In the genomic region with DNA sequence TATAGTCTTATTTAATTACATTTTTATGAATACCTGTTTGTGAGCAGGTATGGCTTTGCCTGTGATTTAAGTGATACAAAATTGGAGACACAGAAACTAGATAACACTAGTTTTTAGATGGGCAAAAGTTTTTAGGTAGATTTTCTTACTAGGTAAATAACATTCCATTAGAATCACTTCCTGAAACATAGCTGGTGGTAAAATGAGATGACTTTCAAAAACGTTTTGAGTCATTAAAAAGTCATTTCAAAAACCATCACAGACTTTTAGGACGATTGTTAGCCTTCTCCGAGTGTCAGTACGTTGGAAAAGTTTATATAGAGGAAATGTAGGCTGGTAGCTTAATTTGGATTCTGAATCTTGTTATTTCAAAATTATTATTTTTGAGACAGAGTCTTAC, we compare ENCODE assay signal across 8 cellular contexts. TPM values are rescaled to one million over a fixed set of nuclear protein-coding genes. Genes with fewer than 3 reads are reported as not detected.
A peak's percentile ranks its signal among the peaks of the same experiment; 100 is the strongest.
DNase-seq lines count a peak whose midpoint lies in the region; ATAC-seq, FAIRE-seq and TF ChIP-seq lines count a peak whose summit lies in the region.

No MANE protein-coding gene starts in this region.

- H3K27ac Mint-ChIP-seq in H9, result no peak overlapping the region
- H3K27ac Mint-ChIP-seq in astrocyte (ENCODE audit: unreplicated experiment), result no peak overlapping the region

- CTCF ChIA-PET in A549 (lab: Yijun Ruan, JAX), result interaction anchor here (0.6 to 0.9 kb wide), 3 partner anchors 11 to 367 kb away, joined by 3 to 5 read pairs (median 3); a partner anchor contains a TSS

- peak overlapping the region; percentile 91 for H3K4me2 ChIP-seq in A549
- peak overlapping the region; percentile 63 for H3K4me2 ChIP-seq in H9 (ENCODE audit: insufficient read depth, insufficient read length, low read length)
- peak overlapping the region; percentile 99 for H3K4me2 ChIP-seq in astrocyte (ENCODE audit: low read length)

- H2BK5ac ChIP-seq in H9 (ENCODE audit: insufficient read length, low read length), result no peak overlapping the region

- H3K27ac ChIP-seq in A549, result no peak overlapping the region
- H3K27ac ChIP-seq in H9 (ENCODE audit: insufficient read length, low read depth, low read length), result no peak overlapping the region
- H3K27ac ChIP-seq in astrocyte (ENCODE audit: low read depth, low read length), result no peak overlapping the region
- no peak overlapping the region for H3K27ac ChIP-seq in mucosa of rectum (ENCODE audit: low read depth in 2 of 2, low read length in 2 of 2)

- no peak overlapping the region for H2BK12ac ChIP-seq in H9 (ENCODE audit: insufficient read length, low read depth, low read length)

- H2BK120ac ChIP-seq in H9 (ENCODE audit: low read depth, low read length, poor library complexity, severe bottlenecking), result no peak overlapping the region

- H3K9me3 Mint-ChIP-seq in H9 (peaks cover 7 to 8% of the 10 kb centered on the region in 2 experiments; a peak in 2 of 5 replicates), astrocyte (ENCODE audit: unreplicated experiment) (no peaks in the 10 kb centered on the region)

- TF ChIP-seq CTCF in A549 (IDR thresholded peaks at IDR 0.05), result no peak
- no peak for TF ChIP-seq CTCF in H9 (conservative IDR thresholded peaks at IDR 0.05)
- no peak for TF ChIP-seq CTCF in astrocyte (IDR thresholded peaks at IDR 0.05; ENCODE audit: insufficient read depth, low read depth, low read length)

- no peaks in the 10 kb centered on the region for H3K79me1 ChIP-seq in H9 (ENCODE audit: insufficient read depth, low read depth, low read length, poor library complexity, severe bottlenecking)

- peaks cover 6% of the 10 kb centered on the region for H3K23me2 ChIP-seq in H9 (ENCODE audit: insufficient read length, low read depth, low read length, poor library complexity, severe bottlenecking)

- H3K18ac ChIP-seq in H9 (ENCODE audit: insufficient read length, low read depth, low read length), result no peak overlapping the region

- no peaks in the 10 kb centered on the region for H4K20me1 ChIP-seq in H9 (ENCODE audit: control insufficient read depth, insufficient read depth, insufficient read length)
- H4K20me1 ChIP-seq in astrocyte (ENCODE audit: insufficient read depth, low read length), result peaks cover 21% of the 10 kb centered on the region

- no peak overlapping the region for H2AFZ ChIP-seq in H9 (ENCODE audit: low read length)
- H2AFZ ChIP-seq in astrocyte (ENCODE audit: low read depth, low read length), result no peak overlapping the region

- TF ChIP-seq RAD21 in A549 (conservative IDR thresholded peaks at IDR 0.05 in 1 of 2, IDR thresholded peaks at IDR 0.05 in 1 of 2), result no peak

- POLR2A ChIA-PET in A549 (lab: Yijun Ruan, JAX), result interaction anchor here (0.6 kb wide), 1 partner anchor 26 kb away, joined by 3 read pairs; no protein-coding TSS in a partner anchor

- H3K36me3 ChIP-seq in astrocyte (ENCODE audit: insufficient read depth, low read length) (no peaks in the 10 kb centered on the region), mucosa of rectum (ENCODE audit: control insufficient read depth in 2 of 2, insufficient read depth in 2 of 2, low read length in 2 of 2) (no peaks in the 10 kb centered on the region)

- H3K36me3 Mint-ChIP-seq in H9 (ENCODE audit: insufficient read depth in 1 of 3, low read depth in 3 of 3) (peaks cover 0 to 6% (median 0%) of the 10 kb centered on the region in 3 experiments; a peak in 3 of 7 replicates), astrocyte (ENCODE audit: low read depth, unreplicated experiment) (no peaks in the 10 kb centered on the region)

- peak overlapping the region; percentile 74 for H3K4me3 ChIP-seq in A549
- H3K4me3 ChIP-seq in astrocyte (ENCODE audit: insufficient read depth, low read depth, low read length), result peak overlapping the region; percentile 90
- H3K4me3 ChIP-seq in mucosa of rectum (ENCODE audit: low read length in 2 of 2), result peak overlapping the region; percentile 70 to 85

- H3K56ac ChIP-seq in H9 (ENCODE audit: insufficient read length, low read depth, low read length), result no peak overlapping the region

- ATAC-seq in A549 (no peak), HG02623 (IDR thresholded peaks at IDR 0.05; ENCODE audit: unreplicated experiment) (no peak), GM19324 (IDR thresholded peaks at IDR 0.05; ENCODE audit: low FRiP score, unreplicated experiment) (no peak)

- H3K4me1 ChIP-seq in A549 (peaks cover 10% of the 10 kb centered on the region; the same call in 2 of the 3 replicates), H9 (ENCODE audit: insufficient read depth, low read length) (peaks cover 17% of the 10 kb centered on the region), astrocyte (ENCODE audit: insufficient read depth, low read length) (peaks cover 23% of the 10 kb centered on the region), mucosa of rectum (ENCODE audit: control insufficient read depth in 2 of 2, insufficient read depth in 2 of 2, low read length in 2 of 2) (peaks cover 16 to 23% of the 10 kb centered on the region in 2 donors)

- H3K79me2 ChIP-seq in H9 (ENCODE audit: insufficient read depth, low read length) (peaks cover 3% of the 10 kb centered on the region; the same call in 1 of the 2 replicates), astrocyte (ENCODE audit: insufficient read depth, low read length) (peaks cover 50% of the 10 kb centered on the region)

- no peak overlapping the region for H4K91ac ChIP-seq in H9 (ENCODE audit: insufficient read length, low read depth, low read length)

- no peak overlapping the region for H3K23ac ChIP-seq in H9 (ENCODE audit: insufficient read length, low read depth, low read length)

- H3T11ph ChIP-seq in H9 (ENCODE audit: low read length), result no peak overlapping the region

- H3K27me3 ChIP-seq in H9 (ENCODE audit: insufficient read depth, low read length) (no peaks in the 10 kb centered on the region), astrocyte (ENCODE audit: insufficient read depth, low read length) (no peaks in the 10 kb centered on the region), mucosa of rectum (ENCODE audit: control insufficient read depth in 2 of 2, insufficient read depth in 2 of 2, low read length in 2 of 2) (no peaks in the 10 kb centered on the region)

- H3K4me1 Mint-ChIP-seq in H9, result peaks cover 42 to 50% of the 10 kb centered on the region in 2 experiments
- H3K4me1 Mint-ChIP-seq in astrocyte (ENCODE audit: low read depth, unreplicated experiment), result peaks cover 21% of the 10 kb centered on the region

- no peaks in the 10 kb centered on the region for H3K27me3 Mint-ChIP-seq in H9 (ENCODE audit: low read depth)
- no peaks in the 10 kb centered on the region for H3K27me3 Mint-ChIP-seq in astrocyte (ENCODE audit: low read depth, unreplicated experiment)

- H3K9ac ChIP-seq in H9 (ENCODE audit: extremely low read depth, insufficient read length, low read length) (no peak overlapping the region), astrocyte (ENCODE audit: low read length) (peak overlapping the region; percentile 85), mucosa of rectum (ENCODE audit: low read depth in 1 of 2, low read length in 2 of 2) (peak overlapping the region; percentile 63 to 88)

- H3K4me3 Mint-ChIP-seq in H9 (peak overlapping the region; percentile 73 to 82; a peak in 3 of 5 replicates), astrocyte (ENCODE audit: unreplicated experiment) (peak overlapping the region; percentile 89)

- DNase-seq in A549 (ENCODE audit: low read depth in 1 of 2, low spot score in 1 of 2) (no peak), H9 (no peak), astrocyte (ENCODE audit: low read depth) (no peak), DMS53 (lab: John Stamatoyannopoulos, UW) (no peak), NCI-H1092 treated with DMSO at 0.1 percent for 48 hours (lab: John Stamatoyannopoulos, UW) (no peak)

- no peak overlapping the region for H2BK20ac ChIP-seq in H9 (ENCODE audit: low read depth, low read length, poor library complexity, severe bottlenecking)

- H2AK5ac ChIP-seq in H9 (ENCODE audit: insufficient read length, low read length), result no peak overlapping the region

- no peak for TF ChIP-seq EP300 in A549 (IDR thresholded peaks at IDR 0.05)

- H4K5ac ChIP-seq in H9 (ENCODE audit: insufficient read length, low read depth, low read length), result no peak overlapping the region

- no peak overlapping the region for H3K4ac ChIP-seq in H9 (ENCODE audit: low read depth, low read length)

- H3K14ac ChIP-seq in H9 (ENCODE audit: insufficient read depth, low read length), result no peak overlapping the region

- FAIRE-seq in A549 (lab: Jason Lieb, UNC) (no peak), astrocyte (lab: Jason Lieb, UNC) (peak; percentile 58)

- H4K8ac ChIP-seq in H9 (replicated peaks; ENCODE audit: insufficient read length, low read depth, low read length), result no peak overlapping the region

- 62% methylated on average over 4 of the region's 4 CpGs for WGBS in A549 (ENCODE audit: missing lambda C conversion rate)
- WGBS in H9 (ENCODE audit: extremely low coverage, insufficient read length, low lambda C conversion rate), result no CpG with 5 or more reads among the region's 4 CpGs

- H3K9me3 ChIP-seq in A549 (no peaks in the 10 kb centered on the region), H9 (ENCODE audit: control insufficient read depth, low read depth, low read length) (no peaks in the 10 kb centered on the region), astrocyte (ENCODE audit: insufficient read depth, low read depth, low read length) (no peaks in the 10 kb centered on the region), mucosa of rectum (ENCODE audit: control insufficient read depth in 2 of 2, low read length in 2 of 2) (no peaks in the 10 kb centered on the region)

- H2BK15ac ChIP-seq in H9 (ENCODE audit: low read depth, low read length), result no peak overlapping the region

- no peak for TF ChIP-seq POLR2A in A549 (IDR thresholded peaks at IDR 0.05; ENCODE audit: low read length)

TF ChIP-seq in A549, 52 proteins besides CTCF, POLR2A, EP300 and RAD21 (continues in another document):
- TF ChIP-seq RNF2 (IDR thresholded peaks at IDR 0.05; ENCODE audit: borderline replicate concordance, low read depth), result no peak
- no peak for TF ChIP-seq MAFK (IDR thresholded peaks at IDR 0.05; ENCODE audit: partially characterized antibody)

RNA-seq across cellular contexts. Expression of a gene that starts 18.3 kb away (rescaled TPM):
- polyA plus RNA-seq in A549 (2011; rRNA removed), result not detected in 2 replicates
- not detected in 2 replicates for polyA plus RNA-seq in A549 (2012; cell fraction: cytosol; rRNA removed)
- polyA plus RNA-seq in A549 (2012; cell fraction: nucleus; rRNA removed), result not detected in 2 replicates
- not detected in 3 replicates for polyA plus RNA-seq in A549 (2017; fragmentation: RNase III; extraction: RNeasy Plus Mini Kit Qiagen cat#74134 plus additional on column Dnase treatment)
- not detected in 2 replicates for polyA minus RNA-seq in A549 (2011; rRNA and poly(A)+ RNA removed)
- not detected in 2 replicates for total RNA-seq in H9 (2021)
- total RNA-seq in astrocyte, result not detected in 2 replicates
